In the genomic region with DNA sequence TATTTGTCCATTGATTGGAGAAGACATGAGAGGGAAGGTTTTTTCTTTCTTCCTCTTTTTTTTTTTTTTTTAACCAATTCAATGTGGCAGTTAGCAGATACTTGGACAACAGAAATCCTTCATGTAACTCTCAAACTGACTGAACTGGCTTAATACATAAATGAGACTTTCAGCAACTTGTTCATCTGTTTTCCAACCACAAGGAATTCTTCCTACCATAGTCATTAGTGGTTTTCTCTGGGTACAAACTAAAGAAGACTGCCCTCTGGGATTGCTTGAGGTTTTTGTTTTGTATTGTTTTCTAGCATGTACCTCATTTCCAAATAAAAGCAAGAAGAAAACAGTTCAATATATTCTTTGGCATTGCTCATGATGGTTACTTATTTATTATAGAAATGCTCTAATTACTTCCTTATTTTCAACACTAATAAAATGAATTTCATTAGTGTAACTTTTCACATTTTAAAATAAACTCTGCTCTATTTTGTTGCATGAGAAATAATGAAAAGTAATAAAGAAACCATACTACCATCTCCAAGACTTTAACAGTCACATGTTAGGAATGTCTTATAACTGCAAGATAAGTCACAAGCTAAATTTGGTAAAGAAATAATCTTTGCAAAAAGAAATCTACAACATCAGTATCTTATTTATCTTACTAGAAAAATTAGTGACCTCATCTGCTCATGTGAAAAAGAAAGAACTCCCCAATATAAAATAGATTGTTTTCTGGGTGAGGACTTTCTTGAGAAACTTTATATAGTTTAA, we compare ENCODE assay signal across 17 cellular contexts. TPM values are rescaled to one million over a fixed set of nuclear protein-coding genes. Genes with fewer than 3 reads are reported as not detected.
DNase-seq lines count a peak whose midpoint lies in the region; ATAC-seq and TF ChIP-seq lines count a peak whose summit lies in the region.
"Had no signal": no experiment of that assay in that cellular context is flagged by ENCODE, and none has a peak within 500 bp of the region (broad histone marks: within the 10 kb centered on the region; RNA-seq: fewer than 3 reads in every experiment).

No MANE protein-coding gene starts in this region.

- TF ChIP-seq POLR2A in transverse colon (IDR thresholded peaks at IDR 0.05): no peak

- H3K27ac ChIP-seq in transverse colon: no peak overlapping the region
- H3K27ac ChIP-seq: esophagus muscularis mucosa, SJCRH30, WERI-Rb-1 had no signal

- H3K27me3 ChIP-seq in transverse colon: no peaks in the 10 kb centered on the region
- H3K27me3 ChIP-seq: esophagus muscularis mucosa, SJCRH30 had no signal

- TF ChIP-seq EP300 in transverse colon (IDR thresholded peaks at IDR 0.05; ENCODE audit: low read depth): no peak

- ATAC-seq in mucosa of descending colon: no peak
- ATAC-seq: activated naive CD4-positive, alpha-beta T cell treated with anti-CD3 and anti-CD28 coated beads, Interleukin-2, amount 50 U/mL, for 72 hours had no signal

- H3K4me1 ChIP-seq in mucosa of descending colon (ENCODE audit: low read depth) (no peaks in the 10 kb centered on the region), transverse colon (peaks cover 0 to 6% (median 0%) of the 10 kb centered on the region in 4 donors)
- H3K4me1 ChIP-seq: SJCRH30 had no signal

- H3K36me3 ChIP-seq in mucosa of descending colon (ENCODE audit: low read depth) (no peaks in the 10 kb centered on the region), transverse colon (no peaks in the 10 kb centered on the region)
- H3K36me3 ChIP-seq: esophagus muscularis mucosa, SJCRH30, WERI-Rb-1 had no signal

- intact Hi-C loops in mucosa of descending colon (cut with DNase I, micrococcal nuclease): no loop called here
- intact Hi-C loops in transverse colon (cut with DNase I; ENCODE audit: low total_unique reads): no loop called here

- in situ Hi-C loops in transverse colon (cut with MboI; ENCODE audit: low pct_ligation_motif_present in 1 of 4, low pct_unique_long_range_greater_than_20kb in 1 of 4, low sequenced_read_pairs in 3 of 4): no loop called here

- H3K9me3 ChIP-seq in mucosa of descending colon (no peaks in the 10 kb centered on the region), transverse colon (no peaks in the 10 kb centered on the region)
- H3K9me3 ChIP-seq: esophagus muscularis mucosa, SJCRH30 had no signal

- DNase-seq in A172 (ENCODE audit: low spot score) (peak; percentile 41), HCEC 1CT (peak; percentile 80), astrocyte of the hippocampus (ENCODE audit: low read depth, low spot score) (peak; percentile 79), glomerular visceral epithelial cell (ENCODE audit: extremely low spot score) (peak; percentile 45), mucosa of descending colon (no peak), transverse colon (no peak), D341Med (ENCODE audit: low spot score) (no peak), activated gamma-delta T cell (lab: John Stamatoyannopoulos, UW) (no peak)
- DNase-seq: DMS 273 treated with DMSO at 0.1 percent for 48 hours; NCI-H2171 treated with DMSO at 0.1 percent for 48 hours; NK-92 treated with Interleukin-12 subunit alpha and Interleukin-12 subunit beta, amount 100 ng/mL, for 24 hours; nucleus accumbens; SJCRH30; stimulated activated CD4-positive, alpha-beta T cell treated with anti-CD3 and anti-CD28 coated beads, Interleukin-12 subunit alpha, Interleukin-12 subunit beta, amount 100 ng/mL, for 4 hours; WERI-Rb-1 had no signal

- H3K4me3 ChIP-seq in mucosa of descending colon (no peak overlapping the region), transverse colon (no peak overlapping the region)
- H3K4me3 ChIP-seq: esophagus muscularis mucosa, SJCRH30 had no signal

- TF ChIP-seq CTCF in mucosa of descending colon (IDR thresholded peaks at IDR 0.05): no peak
- no peak for TF ChIP-seq CTCF in transverse colon (IDR thresholded peaks at IDR 0.05)

RNA-seq across cellular contexts. Expression of a gene that starts 52.0 kb away (rescaled TPM):
- total RNA-seq in A172 (2014; rRNA removed; shearing (Covaris generic)): 23.1 and 23.3 TPM in 2 replicates
- total RNA-seq in mucosa of descending colon: 10 to 100 TPM in 1 of 3 donors, 1 to 10 TPM in 2; 2.6 to 10.4 (median 7.3) TPM
- 10 to 100 TPM in 1 of 4 donors, 1 to 10 TPM in 3; 1.9 to 36.6 (median 6.0) TPM for total RNA-seq in transverse colon
- total RNA-seq: activated naive CD4-positive, alpha-beta T cell treated with anti-CD3 and anti-CD28 coated beads, Interleukin-2, amount 50 U/mL, for 72 hours; SJCRH30 had no signal

Comparison
In these comparisons a context has a peak if more than half of its experiments do, and no peak if none do; other contexts are left out.
1. DNase-seq: peak in A172 (single experiment), HCEC 1CT (single experiment), astrocyte of the hippocampus (single experiment) and glomerular visceral epithelial cell (single experiment); none in mucosa of descending colon (0 of 3), transverse colon (single experiment), D341Med (single experiment) and activated gamma-delta T cell (single experiment).